8 cellular contexts compared by ENCODE assay signal in the genomic region with DNA sequence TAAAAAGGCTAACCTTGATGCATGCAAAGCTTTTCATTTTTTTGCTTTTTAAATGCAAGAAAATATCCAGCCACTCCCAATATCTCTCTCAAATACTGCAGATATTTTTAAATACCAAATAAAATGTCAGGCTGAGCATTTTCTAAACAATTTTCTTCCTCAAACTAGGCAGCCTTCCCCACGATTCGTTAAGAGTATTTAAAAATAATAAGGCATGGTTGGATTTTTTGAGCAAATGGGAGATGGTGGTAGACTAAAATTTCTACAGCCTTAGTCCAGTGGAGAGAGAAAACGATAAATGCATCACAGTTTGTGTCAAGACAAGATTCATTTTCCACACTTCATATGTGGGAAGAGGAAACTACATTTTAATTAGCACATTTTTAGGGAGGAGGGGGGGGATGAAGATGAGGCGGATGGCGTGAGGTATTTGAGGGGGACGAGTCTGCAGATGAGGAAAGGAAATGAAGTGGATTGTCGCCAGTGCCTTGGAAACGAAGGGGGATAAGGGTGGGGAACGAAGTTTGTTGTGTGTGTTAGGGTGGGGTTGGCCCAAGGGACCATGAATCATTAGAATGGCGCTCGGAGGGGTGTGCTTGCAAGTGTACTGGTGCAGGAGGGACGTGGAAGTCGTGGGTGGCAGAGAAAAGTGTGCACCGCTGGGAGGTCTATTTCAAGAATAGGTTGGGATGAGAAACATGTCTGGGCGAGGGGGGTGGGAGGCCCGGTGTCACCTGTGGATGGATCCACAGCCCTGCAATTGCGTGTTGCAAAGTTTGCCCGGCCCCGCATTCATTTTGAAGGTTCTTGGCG. TPM values are rescaled to one million over a fixed set of nuclear protein-coding genes. Genes with fewer than 3 reads are reported as not detected.
DNase-seq lines count a peak whose midpoint lies in the region; ATAC-seq and TF ChIP-seq lines count a peak whose summit lies in the region.

No MANE protein-coding gene starts in this region.

- intact Hi-C loops in heart left ventricle (cut with DNase I) = loop anchor here in 8 of 10 donors (1.0 to 10.0 kb wide), 15 partner anchors 39 to 268 kb away; a partner anchor contains a TSS
- intact Hi-C loops in posterior vena cava (cut with DNase I) = loop anchor here in 1 of 2 donors (10.0 kb wide), 1 partner anchor 112 kb away; no protein-coding TSS in a partner anchor

- peak; percentile 27 for DNase-seq in activated CD4-positive, alpha-beta T cell treated with anti-CD3 and anti-CD28 coated beads for 48 hours
- DNase-seq in activated CD4-positive, alpha-beta T cell treated with anti-CD3 and anti-CD28 coated beads, Interleukin-2, amount 50 U/mL, for 48 hours = no peak
- DNase-seq in activated CD8-positive, alpha-beta T cell treated with anti-CD3 and anti-CD28 coated beads, Interleukin-2, amount 10 ng/mL, durations not matched to agents 7 days and 5 days = no peak
- peak; percentile 68 to 89 (median 76) for DNase-seq in heart left ventricle
- DNase-seq in posterior vena cava (ENCODE audit: low spot score) = peak; percentile 88
- no peak for DNase-seq in iPS-NIHi7 (ENCODE audit: extremely low spot score)
- no peak for DNase-seq in chondrocyte (ENCODE audit: low spot score)
- DNase-seq in NCI-H1930 (lab: John Stamatoyannopoulos, UW) = no peak

- peaks cover 7% of the 10 kb centered on the region for H3K36me3 Mint-ChIP-seq in activated CD8-positive, alpha-beta T cell treated with anti-CD3 and anti-CD28 coated beads, Interleukin-2, amount 10 ng/mL, durations not matched to agents 7 days and 5 days (ENCODE audit: low read depth)
- no peaks in the 10 kb centered on the region for H3K36me3 Mint-ChIP-seq in chondrocyte (ENCODE audit: low read depth)

- H3K9me3 ChIP-seq in heart left ventricle = no peaks in the 10 kb centered on the region

- peak overlapping the region; percentile 72 to 98 (median 94) for H3K4me3 ChIP-seq in heart left ventricle

- H3K27me3 Mint-ChIP-seq in activated CD8-positive, alpha-beta T cell treated with anti-CD3 and anti-CD28 coated beads, Interleukin-2, amount 10 ng/mL, durations not matched to agents 7 days and 5 days (ENCODE audit: low read depth) = no peaks in the 10 kb centered on the region
- no peaks in the 10 kb centered on the region for H3K27me3 Mint-ChIP-seq in chondrocyte (ENCODE audit: low read depth)

- TF ChIP-seq POLR2A in heart left ventricle (IDR thresholded peaks at IDR 0.05) = no peak

- 1 to 12% (median 7%) methylated on average over 19 to 20 of the region's 20 CpGs for WGBS in heart left ventricle, 4 donors

- ATAC-seq in activated CD8-positive, alpha-beta T cell treated with anti-CD3 and anti-CD28 coated beads, Interleukin-2, amount 10 ng/mL, durations not matched to agents 7 days and 5 days = no peak
- peak; percentile 19 to 56 (median 50) for ATAC-seq in heart left ventricle

- no peaks in the 10 kb centered on the region for H3K36me3 ChIP-seq in heart left ventricle

- POLR2A ChIA-PET in activated CD8-positive, alpha-beta T cell treated with anti-CD3 and anti-CD28 coated beads, Interleukin-2, amount 10 ng/mL, durations not matched to agents 7 days and 5 days (lab: Charles Lee) = interaction anchor here (0.9 to 4.2 kb wide), 5 partner anchors 7 to 205 kb away, joined by 3 to 31 read pairs (median 12); no protein-coding TSS in a partner anchor

- peaks cover 0 to 59% (median 33%) of the 10 kb centered on the region in 12 donors for H3K4me1 ChIP-seq in heart left ventricle

- peak overlapping the region; percentile 58 for H3K27ac Mint-ChIP-seq in activated CD8-positive, alpha-beta T cell treated with anti-CD3 and anti-CD28 coated beads, Interleukin-2, amount 10 ng/mL, durations not matched to agents 7 days and 5 days
- no peak overlapping the region for H3K27ac Mint-ChIP-seq in chondrocyte (ENCODE audit: unreplicated experiment)

- CTCF ChIA-PET in activated CD8-positive, alpha-beta T cell treated with anti-CD3 and anti-CD28 coated beads, Interleukin-2, amount 10 ng/mL, durations not matched to agents 7 days and 5 days (lab: Charles Lee) = interaction anchor here (0.6 to 3.8 kb wide), 5 partner anchors 28 to 122 kb away, joined by 3 to 25 read pairs (median 4); no protein-coding TSS in a partner anchor

- peak overlapping the region; percentile 83 to 99 (median 97) for H3K27ac ChIP-seq in heart left ventricle

- no peaks in the 10 kb centered on the region for H3K9me3 Mint-ChIP-seq in activated CD8-positive, alpha-beta T cell treated with anti-CD3 and anti-CD28 coated beads, Interleukin-2, amount 10 ng/mL, durations not matched to agents 7 days and 5 days (ENCODE audit: insufficient read depth)
- H3K9me3 Mint-ChIP-seq in chondrocyte (ENCODE audit: low read depth) = no peaks in the 10 kb centered on the region

- H3K4me1 Mint-ChIP-seq in activated CD8-positive, alpha-beta T cell treated with anti-CD3 and anti-CD28 coated beads, Interleukin-2, amount 10 ng/mL, durations not matched to agents 7 days and 5 days (ENCODE audit: low read depth) = peaks cover 24% of the 10 kb centered on the region
- peaks cover 40% of the 10 kb centered on the region for H3K4me1 Mint-ChIP-seq in chondrocyte (ENCODE audit: low read depth)

- H3K27me3 ChIP-seq in heart left ventricle = no peaks in the 10 kb centered on the region

- TF ChIP-seq CTCF in heart left ventricle (IDR thresholded peaks at IDR 0.05) (no peak), chondrocyte (IDR thresholded peaks at IDR 0.05) (no peak)

- no peak overlapping the region for H3K4me3 Mint-ChIP-seq in activated CD8-positive, alpha-beta T cell treated with anti-CD3 and anti-CD28 coated beads, Interleukin-2, amount 10 ng/mL, durations not matched to agents 7 days and 5 days
- no peak overlapping the region for H3K4me3 Mint-ChIP-seq in chondrocyte (ENCODE audit: unreplicated experiment)

RNA-seq across cellular contexts. Expression of a gene that starts 1.2 kb away (rescaled TPM):
- total RNA-seq in activated CD8-positive, alpha-beta T cell treated with anti-CD3 and anti-CD28 coated beads, Interleukin-2, amount 10 ng/mL, durations not matched to agents 7 days and 5 days = 100 to 1,000 TPM; 172 to 200 TPM
- total RNA-seq in heart left ventricle (100 to 1,000 TPM in 5 of 9 donors, 10 to 100 TPM in 4; 47.9 to 659 (median 103) TPM), posterior vena cava (100 to 1,000 TPM in 1 of 2 donors, 10 to 100 TPM in 1; 95.0 to 116 TPM), chondrocyte (75.1 to 135 TPM (median 80.8 TPM) in 3 replicates)
- polyA plus RNA-seq in heart left ventricle = 10 to 100 TPM; 28.8 to 51.8 TPM

Comparison
In these comparisons a context has a peak if more than half of its experiments do, and no peak if none do; other contexts are left out.
1. DNase-seq: peak in activated CD4-positive, alpha-beta T cell treated with anti-CD3 and anti-CD28 coated beads for 48 hours (single experiment), heart left ventricle (5 of 5) and posterior vena cava (single experiment); none in activated CD4-positive, alpha-beta T cell treated with anti-CD3 and anti-CD28 coated beads, Interleukin-2, amount 50 U/mL, for 48 hours (0 of 2), activated CD8-positive, alpha-beta T cell treated with anti-CD3 and anti-CD28 coated beads, Interleukin-2, amount 10 ng/mL, durations not matched to agents 7 days and 5 days (single experiment), iPS-NIHi7 (single experiment), chondrocyte (single experiment) and NCI-H1930 (0 of 2).